Comparison of ENCODE assay signal across 1 cellular context in genomic region chr16:766820-767640, GRCh38.
A peak's percentile ranks its signal among the peaks of the same experiment; 100 is the strongest.
TF ChIP-seq lines count a peak whose summit lies in the region.

No MANE protein-coding gene starts in this region.

TF ChIP-seq in K562, 482 proteins besides CTCF, POLR2A, EP300 and RAD21:
- no peak for TF ChIP-seq ZNF318 (IDR thresholded peaks at IDR 0.05; ENCODE audit: borderline replicate concordance in 1 of 2, low read depth in 1 of 2)
- TF ChIP-seq DLX4 (CRISPR knock-in tag; IDR thresholded peaks at IDR 0.05), result no peak
- no peak for TF ChIP-seq DIDO1 (tag; IDR thresholded peaks at IDR 0.05; ENCODE audit: low read depth)
- TF ChIP-seq ZNF518B (CRISPR knock-in tag; IDR thresholded peaks at IDR 0.05), result no peak
- TF ChIP-seq ZNF324 (CRISPR knock-in tag; IDR thresholded peaks at IDR 0.05), result no peak
- no peak for TF ChIP-seq MTA3 (IDR thresholded peaks at IDR 0.05; ENCODE audit: borderline replicate concordance)
- no peak for TF ChIP-seq ZNF165 (CRISPR knock-in tag; IDR thresholded peaks at IDR 0.05; ENCODE audit: borderline replicate concordance)
- no peak for TF ChIP-seq ZSCAN32 (CRISPR knock-in tag; IDR thresholded peaks at IDR 0.05)
- no peak for TF ChIP-seq E2F3 (CRISPR knock-in tag; IDR thresholded peaks at IDR 0.05)
- TF ChIP-seq ZNF696 (CRISPR knock-in tag; conservative IDR thresholded peaks at IDR 0.05), result no peak
- TF ChIP-seq ARID1B (IDR thresholded peaks at IDR 0.05), result no peak
- no peak for TF ChIP-seq ZNF217 (CRISPR knock-in tag; IDR thresholded peaks at IDR 0.05)
- TF ChIP-seq ZNF445 (CRISPR knock-in tag; IDR thresholded peaks at IDR 0.05; ENCODE audit: low read depth), result no peak
- TF ChIP-seq FOXJ2 (tag; IDR thresholded peaks at IDR 0.05), result no peak
- peak; percentile 55; the same call in 1 of the 2 replicates for TF ChIP-seq ZBTB7A (IDR thresholded peaks at IDR 0.05; ENCODE audit: borderline replicate concordance, control insufficient read depth, low read depth, low read length)
- 0 out of 2 replicates have a peak, but pooled peaks have one; percentile 28 for TF ChIP-seq HNRNPL (IDR thresholded peaks at IDR 0.05; ENCODE audit: low read depth, low read length)
- no peak for TF ChIP-seq ZC3H4 (CRISPR knock-in tag; IDR thresholded peaks at IDR 0.05; ENCODE audit: borderline replicate concordance)
- no peak for TF ChIP-seq ZNF764 (CRISPR knock-in tag; IDR thresholded peaks at IDR 0.05; ENCODE audit: low read depth)
- TF ChIP-seq HMGN3 (IDR thresholded peaks at IDR 0.05; ENCODE audit: borderline replicate concordance, extremely low read depth, insufficient read length, low read depth, low read length), result no peak
- TF ChIP-seq RHOXF2B (CRISPR knock-in tag; conservative IDR thresholded peaks at IDR 0.05), result no peak
- TF ChIP-seq SREBF2 (CRISPR knock-in tag; IDR thresholded peaks at IDR 0.05), result no peak
- TF ChIP-seq SLC30A9 (CRISPR knock-in tag; IDR thresholded peaks at IDR 0.05), result no peak
- peak; percentile 41 for TF ChIP-seq ZNF316 (IDR thresholded peaks at IDR 0.05)
- TF ChIP-seq SAFB (IDR thresholded peaks at IDR 0.05; ENCODE audit: borderline replicate concordance, low read depth, low read length), result peak; percentile 69; the same call in 1 of the 2 replicates
- TF ChIP-seq STAG1 (CRISPR knock-in tag; IDR thresholded peaks at IDR 0.05; ENCODE audit: borderline replicate concordance), result no peak
- TF ChIP-seq ZNF511 (CRISPR knock-in tag; IDR thresholded peaks at IDR 0.05), result no peak
- TF ChIP-seq SAFB2 (IDR thresholded peaks at IDR 0.05; ENCODE audit: borderline replicate concordance, low read depth, low read length, severe bottlenecking), result no peak
- TF ChIP-seq MTF1 (CRISPR knock-in tag; IDR thresholded peaks at IDR 0.05; ENCODE audit: borderline replicate concordance), result no peak
